In the genomic region with DNA sequence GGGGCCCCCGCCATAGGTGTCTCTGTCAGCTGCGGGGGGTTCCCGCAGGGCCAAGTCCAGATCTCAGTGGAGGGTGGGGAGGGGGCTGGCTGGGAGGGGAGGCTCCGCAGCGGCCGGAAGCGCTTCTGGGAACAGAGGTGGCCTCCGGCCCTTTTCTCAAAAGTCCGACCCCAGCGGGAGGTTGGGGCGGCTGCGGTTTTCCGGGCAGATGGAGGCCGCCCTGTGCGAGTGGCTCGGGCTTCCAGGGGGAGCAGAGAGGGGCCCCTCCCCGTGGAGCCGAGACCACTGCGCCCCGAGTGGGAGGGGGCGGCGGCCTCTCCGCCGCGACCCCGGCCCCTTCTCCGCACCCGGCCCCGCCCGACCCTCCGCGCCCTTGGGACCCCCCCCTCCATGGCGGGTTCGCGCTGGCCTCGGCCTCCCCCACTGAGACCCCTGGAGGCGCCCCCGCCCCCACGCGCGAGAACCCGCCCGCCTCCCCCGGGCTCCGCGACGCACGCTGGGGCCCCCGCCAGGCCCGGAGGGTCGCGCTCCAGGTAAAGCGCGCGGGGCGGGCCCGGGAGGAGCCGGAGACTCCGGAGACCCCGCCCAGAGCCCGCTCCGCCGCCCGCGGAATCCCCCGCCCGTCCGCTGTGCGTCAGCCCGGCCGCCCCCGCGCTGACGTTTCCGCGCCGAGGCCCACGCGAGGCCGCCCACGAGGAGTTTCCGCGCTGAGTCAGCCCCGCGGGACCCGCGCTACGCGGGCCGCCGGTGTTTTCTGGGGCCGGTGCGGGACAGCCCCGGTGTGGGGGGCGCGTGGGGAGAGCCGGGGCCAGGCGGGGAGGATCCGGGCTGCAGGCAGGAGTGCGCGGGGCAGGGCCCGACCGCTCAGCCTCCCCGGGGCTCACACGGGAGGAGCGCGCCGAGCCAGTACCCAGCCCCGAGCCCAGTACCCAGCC, we compare ENCODE assay signal across 9 cellular contexts. TPM values are rescaled to one million over a fixed set of nuclear protein-coding genes. Genes with fewer than 3 reads are reported as not detected.
DNase-seq lines count a peak whose midpoint lies in the region; ATAC-seq and TF ChIP-seq lines count a peak whose summit lies in the region.
"Had no signal": no experiment of that assay in that cellular context is flagged by ENCODE, and none has a peak within 500 bp of the region (broad histone marks: within the 10 kb centered on the region; RNA-seq: fewer than 3 reads in every experiment).

No MANE protein-coding gene starts in this region.

- BruUV-seq in PC-9 (replicated peaks; lab: Mats Ljungman, UMichigan) = no TSS peak

- intact Hi-C loops in PC-9 (cut with micrococcal nuclease; ENCODE audit: unreplicated experiment) (no loop called here), head of caudate nucleus (cut with DNase I) (no loop called here), gastrocnemius medialis (cut with DNase I; ENCODE audit: low total_unique reads) (loop anchor here (10.0 kb wide), 1 partner anchor 66 kb away; no protein-coding TSS in a partner anchor)

- peak overlapping the region; percentile 54; the same call in 1 of the 2 replicates for H3K4me3 ChIP-seq in PC-9
- peak overlapping the region in 3 of 4 donors; percentile 31 to 50 (median 35) for H3K4me3 ChIP-seq in gastrocnemius medialis

- no peaks in the 10 kb centered on the region for H3K9me3 ChIP-seq in PC-9 (ENCODE audit: insufficient read depth, low read depth)
- no peaks in the 10 kb centered on the region for H3K9me3 ChIP-seq in gastrocnemius medialis

- CTCF ChIA-PET in PC-9 (lab: Charles Lee) = no interaction called here

- POLR2A ChIA-PET in PC-9 (lab: Charles Lee; ENCODE audit: unreplicated experiment) = no interaction called here

- no peaks in the 10 kb centered on the region for H3K79me2 ChIP-seq in PC-9 (ENCODE audit: low read depth)

- H3F3A ChIP-seq in PC-9 (ENCODE audit: insufficient read depth, low read depth) = 0 out of 2 replicates have a peak, but pooled peaks cover 4% of the 10 kb centered on the region

- H3K27me3 ChIP-seq in PC-9 (ENCODE audit: insufficient read depth, low read depth) (peaks cover 13% of the 10 kb centered on the region; the same call in 1 of the 2 replicates), gastrocnemius medialis (peaks cover 13 to 15% (median 15%) of the 10 kb centered on the region in 3 donors)

- H3K9me3 Mint-ChIP-seq in activated T-helper 17 cell treated with anti-CD3 and anti-CD28 coated beads, Interleukin-2, amount 50 U/mL, for 72 hours = no peaks in the 10 kb centered on the region

- H2AFZ ChIP-seq in PC-9 = no peak overlapping the region

- no peak overlapping the region for H3K27ac ChIP-seq in PC-9
- H3K27ac ChIP-seq in gastrocnemius medialis = peak overlapping the region in 1 of 4 donors; percentile 21
- H3K27ac ChIP-seq: epithelial cell of prostate had no signal

- H3K27me3 Mint-ChIP-seq in activated T-helper 17 cell treated with anti-CD3 and anti-CD28 coated beads, Interleukin-2, amount 50 U/mL, for 72 hours = no peaks in the 10 kb centered on the region

- peak overlapping the region; percentile 77 for H3K4me2 ChIP-seq in PC-9

- H3K27ac Mint-ChIP-seq in activated T-helper 17 cell treated with anti-CD3 and anti-CD28 coated beads, Interleukin-2, amount 50 U/mL, for 72 hours = peak overlapping the region; percentile 89

- H3K36me3 ChIP-seq in PC-9 (ENCODE audit: low read depth) = no peaks in the 10 kb centered on the region
- no peaks in the 10 kb centered on the region for H3K36me3 ChIP-seq in gastrocnemius medialis

- peak overlapping the region; percentile 75 for H3K4me3 Mint-ChIP-seq in activated T-helper 17 cell treated with anti-CD3 and anti-CD28 coated beads, Interleukin-2, amount 50 U/mL, for 72 hours

- peak; percentile 68 for ATAC-seq in activated T-helper 17 cell treated with anti-CD3 and anti-CD28 coated beads, Interleukin-2, amount 50 U/mL, for 72 hours (replicated peaks)
- no peak for ATAC-seq in gastrocnemius medialis
- ATAC-seq in HG03108 (IDR thresholded peaks at IDR 0.05; ENCODE audit: unreplicated experiment) = no peak

- H3K9me2 ChIP-seq in PC-9 (ENCODE audit: insufficient read depth) = no peaks in the 10 kb centered on the region

- TF ChIP-seq CTCF in PC-9 (conservative IDR thresholded peaks at IDR 0.05) (no peak), gastrocnemius medialis (IDR thresholded peaks at IDR 0.05 in 4 of 5, conservative IDR thresholded peaks at IDR 0.05 in 1 of 5) (no peak)

- TF ChIP-seq POLR2A in gastrocnemius medialis (IDR thresholded peaks at IDR 0.05) = peak in 1 of 2 donors; percentile 9

- H3K36me3 Mint-ChIP-seq in activated T-helper 17 cell treated with anti-CD3 and anti-CD28 coated beads, Interleukin-2, amount 50 U/mL, for 72 hours (ENCODE audit: low read depth) = peaks cover 43% of the 10 kb centered on the region

- H3K4me1 ChIP-seq in PC-9 (replicated peaks; ENCODE audit: insufficient read depth) = no peaks in the 10 kb centered on the region
- H3K4me1 ChIP-seq in gastrocnemius medialis = peaks cover 0 to 6% of the 10 kb centered on the region in 2 donors

- peak; percentile 22 for DNase-seq in DMS79 treated with DMSO at 0.1 percent for 48 hours (lab: John Stamatoyannopoulos, UW)
- no peak for DNase-seq in DMS79 (lab: John Stamatoyannopoulos, UW)
- DNase-seq in PC-9 = peak in 1 of 2 experiments; percentile 39
- peak in 41 of 42 donors; percentile 41 to 88 (median 73) for DNase-seq in head of caudate nucleus
- DNase-seq in gastrocnemius medialis = no peak
- no peak for DNase-seq in islet precursor cell

- no peaks in the 10 kb centered on the region for H4K20me1 ChIP-seq in PC-9 (ENCODE audit: insufficient read depth)

- H3K4me1 Mint-ChIP-seq in activated T-helper 17 cell treated with anti-CD3 and anti-CD28 coated beads, Interleukin-2, amount 50 U/mL, for 72 hours = peaks cover 4% of the 10 kb centered on the region

- in situ Hi-C loops in gastrocnemius medialis (cut with MboI; ENCODE audit: low sequenced_read_pairs in 4 of 4) = no loop called here

RNA-seq across cellular contexts. Expression of gene TNFRSF18, which starts 5.2 kb away (rescaled TPM):
- total RNA-seq in PC-9 (2021) (6.9 and 14.1 TPM in 2 replicates), gastrocnemius medialis (not detected)
- total RNA-seq in activated T-helper 17 cell treated with anti-CD3 and anti-CD28 coated beads, Interleukin-2, amount 50 U/mL, for 72 hours = 100 to 1,000 TPM; 105 to 796 TPM

RNA-seq across cellular contexts. Expression of gene TNFRSF4, which starts 12.8 kb away (rescaled TPM):
- 0.20 and 0.38 TPM in 2 replicates for total RNA-seq in PC-9 (2021)
- total RNA-seq in activated T-helper 17 cell treated with anti-CD3 and anti-CD28 coated beads, Interleukin-2, amount 50 U/mL, for 72 hours = 1,000 to 10,000 TPM in 1 of 2 donors, 100 to 1,000 TPM in 1; 384 to 1,007 TPM
- 1 to 10 TPM in 1 of 4 donors, under 1 TPM in 2, not detected in 1; 0.42 to 2.1 (median 0.46) TPM for total RNA-seq in gastrocnemius medialis

RNA-seq across cellular contexts. Expression of gene TTLL10, which starts 27.5 kb away (rescaled TPM):
- total RNA-seq in PC-9 (2021) = 4.0 and 5.8 TPM in 2 replicates
- total RNA-seq in activated T-helper 17 cell treated with anti-CD3 and anti-CD28 coated beads, Interleukin-2, amount 50 U/mL, for 72 hours = under 1 TPM in 1 of 2 donors, not detected in 1; 0.11 TPM
- total RNA-seq in gastrocnemius medialis = under 1 TPM in 2 of 4 donors, not detected in 2; 0.13 to 0.16 TPM

RNA-seq across cellular contexts. Expression of gene SDF4, which starts 30.7 kb away (rescaled TPM):
- total RNA-seq in PC-9 (2021) = 133 and 139 TPM in 2 replicates
- total RNA-seq in activated T-helper 17 cell treated with anti-CD3 and anti-CD28 coated beads, Interleukin-2, amount 50 U/mL, for 72 hours = 100 to 1,000 TPM; 169 to 773 TPM
- total RNA-seq in gastrocnemius medialis = 10 to 100 TPM; 51.0 to 94.2 (median 79.4) TPM

RNA-seq across cellular contexts. Expression of gene B3GALT6, which starts 30.9 kb away (rescaled TPM):
- total RNA-seq in PC-9 (2021) = 16.2 and 20.8 TPM in 2 replicates
- 10 to 100 TPM; 10.9 to 16.7 TPM for total RNA-seq in activated T-helper 17 cell treated with anti-CD3 and anti-CD28 coated beads, Interleukin-2, amount 50 U/mL, for 72 hours
- total RNA-seq in gastrocnemius medialis = 10 to 100 TPM in 3 of 4 donors, 1 to 10 TPM in 1; 8.5 to 32.8 (median 20.6) TPM

Comparison
In these comparisons a context has a peak if more than half of its experiments do, and no peak if none do; other contexts are left out.
1. DNase-seq: peak in DMS79 treated with DMSO at 0.1 percent for 48 hours (single experiment) and head of caudate nucleus (41 of 42); none in DMS79 (single experiment), gastrocnemius medialis (0 of 2) and islet precursor cell (single experiment).
2. RNA of gene TNFRSF4, which starts 12.8 kb away (total RNA-seq): 384 to 1,007 TPM in activated T-helper 17 cell treated with anti-CD3 and anti-CD28 coated beads, Interleukin-2, amount 50 U/mL, for 72 hours; 0.42 to 2.1 TPM in gastrocnemius medialis and 0.20 to 0.38 TPM in PC-9; every median in the first group is over 100 times any median in the second.